Comparison of ENCODE assay signal across 18 cellular contexts in the genomic region with DNA sequence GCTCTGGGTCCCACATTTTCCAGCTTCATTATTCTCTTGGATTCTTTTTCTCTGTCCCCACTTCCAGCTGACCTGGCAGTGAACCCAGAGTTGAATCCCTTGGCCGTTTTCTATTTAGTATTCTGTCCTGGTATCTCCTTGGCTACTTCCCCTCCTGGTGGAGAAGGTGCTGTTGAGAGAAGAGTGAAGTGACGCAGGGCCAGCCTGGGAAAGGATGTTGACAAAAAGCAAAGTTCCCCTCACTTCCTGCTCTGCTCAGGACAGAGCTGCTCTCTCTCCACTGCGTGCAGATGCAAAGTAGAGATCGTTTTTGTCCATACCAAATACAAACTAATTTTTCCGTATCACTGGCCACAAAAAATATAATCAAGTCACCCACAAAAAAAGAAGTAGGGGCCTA.
A peak's percentile ranks its signal among the peaks of the same experiment; 100 is the strongest.
DNase-seq lines count a peak whose midpoint lies in the region; ATAC-seq and TF ChIP-seq lines count a peak whose summit lies in the region.
"Had no signal": no experiment of that assay in that cellular context is flagged by ENCODE, and none has a peak within 500 bp of the region (broad histone marks: within the 10 kb centered on the region; RNA-seq: fewer than 3 reads in every experiment).

No MANE protein-coding gene starts in this region.

- no peaks in the 10 kb centered on the region for H3K79me1 ChIP-seq in neuronal stem cell (ENCODE audit: low read depth, low read length)

- CTCF ChIA-PET in CD8-positive, alpha-beta T cell (lab: Charles Lee) = no interaction called here

- no peaks in the 10 kb centered on the region for H3K4me1 Mint-ChIP-seq in CD8-positive, alpha-beta T cell (ENCODE audit: low read depth)
- H3K4me1 Mint-ChIP-seq: GM23338 had no signal

- H3K27ac ChIP-seq in CD8-positive, alpha-beta T cell (ENCODE audit: low read depth, low read length) = no peak overlapping the region
- H3K27ac ChIP-seq in HL-60 (replicated peaks) (0 out of 2 replicates have a peak overlapping the region, but pooled peaks have one; percentile 11), neuronal stem cell (replicated peaks; ENCODE audit: low read length) (no peak overlapping the region), foreskin keratinocyte (no peak overlapping the region)

- no peak overlapping the region for H3K9ac ChIP-seq in neuronal stem cell (ENCODE audit: low read depth, low read length, poor library complexity)

- H3K9me3 ChIP-seq in CD8-positive, alpha-beta T cell (ENCODE audit: low read length) = no peaks in the 10 kb centered on the region
- peaks cover 0 to 3% of the 10 kb centered on the region in 2 donors for H3K9me3 ChIP-seq in neuronal stem cell (replicated peaks in 1 of 2; ENCODE audit: control insufficient read depth in 2 of 2, insufficient read depth in 1 of 2, low read depth in 1 of 2, low read length in 2 of 2)

- no peak overlapping the region for H3K18ac ChIP-seq in neuronal stem cell (ENCODE audit: low read length)

- H3K23ac ChIP-seq in neuronal stem cell (ENCODE audit: low read depth, low read length, poor library complexity) = no peak overlapping the region

- H4K8ac ChIP-seq in neuronal stem cell (ENCODE audit: low read depth, low read length) = no peak overlapping the region

- POLR2A ChIA-PET in CD8-positive, alpha-beta T cell (lab: Charles Lee) = interaction anchor here (0.6 kb wide), 1 partner anchor 304 kb away, joined by 5 read pairs; no protein-coding TSS in a partner anchor

- no peaks in the 10 kb centered on the region for H3K36me3 Mint-ChIP-seq in CD8-positive, alpha-beta T cell
- H3K36me3 Mint-ChIP-seq in activated naive CD4-positive, alpha-beta T cell treated with anti-CD3 and anti-CD28 coated beads, Interleukin-2, amount 50 U/mL, for 72 hours = no peaks in the 10 kb centered on the region

- intact Hi-C loops in CD8-positive, alpha-beta T cell (cut with DNase I, micrococcal nuclease) = no loop called here

- no peak for DNase-seq in CD8-positive, alpha-beta T cell
- DNase-seq in HL-60 (ENCODE audit: low read depth in 1 of 2, low spot score in 1 of 2) = peak in 1 of 2 experiments; percentile 68
- DNase-seq in cerebellar cortex (ENCODE audit: low spot score) = peak; percentile 3
- DNase-seq in neuronal stem cell (ENCODE audit: low spot score) = no peak
- no peak for DNase-seq in foreskin keratinocyte
- DNase-seq in activated naive CD4-positive, alpha-beta T cell treated with anti-CD3 and anti-CD28 coated beads, Interleukin-2, amount 50 U/mL, for 72 hours (ENCODE audit: low spot score in 2 of 2) = no peak
- DNase-seq: HCEC 1CT, MM.1S, NCI-H1105 treated with DMSO at 0.1 percent for 48 hours, NCI-H1694, NCI-H2081 treated with DMSO at 0.1 percent for 48 hours, NCI-H510A, NCI-H748 treated with DMSO at 0.1 percent for 48 hours, Right ventricle myocardium superior had no signal

- H3K27ac Mint-ChIP-seq in CD8-positive, alpha-beta T cell = peak overlapping the region; percentile 24
- no peak overlapping the region for H3K27ac Mint-ChIP-seq in activated naive CD4-positive, alpha-beta T cell treated with anti-CD3 and anti-CD28 coated beads, Interleukin-2, amount 50 U/mL, for 72 hours
- H3K27ac Mint-ChIP-seq: GM23338 had no signal

- no peak overlapping the region for H2AK5ac ChIP-seq in neuronal stem cell (ENCODE audit: low read depth, low read length)

- no peaks in the 10 kb centered on the region for H3K27me3 ChIP-seq in CD8-positive, alpha-beta T cell (ENCODE audit: insufficient read depth, low read length)
- H3K27me3 ChIP-seq in HL-60 (ENCODE audit: insufficient read depth, poor library complexity, severe bottlenecking) (no peaks in the 10 kb centered on the region), neuronal stem cell (ENCODE audit: control insufficient read depth in 3 of 3, insufficient read depth in 3 of 3, low read depth in 1 of 3, low read length in 3 of 3) (no peaks in the 10 kb centered on the region), foreskin keratinocyte (no peaks in the 10 kb centered on the region)

- no peak overlapping the region for H3K4me3 ChIP-seq in CD8-positive, alpha-beta T cell (ENCODE audit: low read depth, low read length)
- no peak overlapping the region for H3K4me3 ChIP-seq in HL-60 (replicated peaks; ENCODE audit: insufficient read depth, low read length)
- H3K4me3 ChIP-seq in neuronal stem cell (ENCODE audit: low read length in 2 of 2) = peak overlapping the region in 1 of 2 donors; percentile 12
- H3K4me3 ChIP-seq: GM12878, GM23338, SK-N-MC had no signal

- no peak for TF ChIP-seq CTCF in CD8-positive, alpha-beta T cell (IDR thresholded peaks at IDR 0.05)
- TF ChIP-seq CTCF in HL-60 (IDR thresholded peaks at IDR 0.05; ENCODE audit: insufficient read depth, low read length) (no peak), foreskin keratinocyte (conservative IDR thresholded peaks at IDR 0.05) (no peak)

- no peak for ATAC-seq in CD8-positive, alpha-beta T cell
- ATAC-seq in foreskin keratinocyte (no peak), GM21619 (IDR thresholded peaks at IDR 0.05; ENCODE audit: unreplicated experiment) (no peak)
- ATAC-seq in activated naive CD4-positive, alpha-beta T cell treated with anti-CD3 and anti-CD28 coated beads, Interleukin-2, amount 50 U/mL, for 72 hours = no peak
- ATAC-seq: GM12878, GM23338 had no signal

- peak overlapping the region; percentile 68 for H2AFZ ChIP-seq in neuronal stem cell (ENCODE audit: low read length)
- H2AFZ ChIP-seq: GM23338 had no signal

- H3K14ac ChIP-seq in neuronal stem cell (ENCODE audit: low read length) = no peak overlapping the region

- H2BK15ac ChIP-seq in neuronal stem cell (ENCODE audit: low read length) = no peak overlapping the region

- peaks cover 3% of the 10 kb centered on the region for H3K27me3 Mint-ChIP-seq in CD8-positive, alpha-beta T cell (ENCODE audit: low read depth)

- H4K91ac ChIP-seq in neuronal stem cell (ENCODE audit: low read depth, low read length, poor library complexity) = no peak overlapping the region

- H3K4ac ChIP-seq in neuronal stem cell (ENCODE audit: low read length) = no peak overlapping the region

- no peak overlapping the region for H3K4me2 ChIP-seq in neuronal stem cell (ENCODE audit: insufficient read depth, low read length, poor library complexity, severe bottlenecking)
- H3K4me2 ChIP-seq: GM23338 had no signal

- H2BK120ac ChIP-seq in neuronal stem cell (ENCODE audit: low read depth, low read length) = no peak overlapping the region

- no peak overlapping the region for H2BK12ac ChIP-seq in neuronal stem cell (ENCODE audit: low read length)

- H3K9me3 Mint-ChIP-seq in CD8-positive, alpha-beta T cell = no peaks in the 10 kb centered on the region
- H3K9me3 Mint-ChIP-seq in activated naive CD4-positive, alpha-beta T cell treated with anti-CD3 and anti-CD28 coated beads, Interleukin-2, amount 50 U/mL, for 72 hours = no peaks in the 10 kb centered on the region

- no peak overlapping the region for H3K4me3 Mint-ChIP-seq in CD8-positive, alpha-beta T cell
- H3K4me3 Mint-ChIP-seq: GM23338 had no signal

- H2BK5ac ChIP-seq in neuronal stem cell (ENCODE audit: low read length) = no peak overlapping the region

- no peaks in the 10 kb centered on the region for H3K36me3 ChIP-seq in CD8-positive, alpha-beta T cell (ENCODE audit: insufficient read depth, low read length)
- no peaks in the 10 kb centered on the region for H3K36me3 ChIP-seq in neuronal stem cell (replicated peaks in 1 of 2; ENCODE audit: control insufficient read depth in 2 of 2, insufficient read depth in 2 of 2, low read length in 2 of 2)

- H3K4me1 ChIP-seq in CD8-positive, alpha-beta T cell (ENCODE audit: insufficient read depth, low read length) = no peaks in the 10 kb centered on the region
- no peaks in the 10 kb centered on the region for H3K4me1 ChIP-seq in neuronal stem cell (ENCODE audit: control insufficient read depth in 2 of 2, insufficient read depth in 1 of 2, low read depth in 1 of 2, low read length in 2 of 2)
- no peaks in the 10 kb centered on the region for H3K4me1 ChIP-seq in foreskin keratinocyte

- WGBS in neuronal stem cell (ENCODE audit: extremely low coverage in 2 of 2, insufficient read length in 2 of 2, insufficient replicate concordance in 1 of 2), 2 donors = no CpG with 5 or more reads among the region's 5 CpGs
